14 cellular contexts compared by ENCODE assay signal in genomic region chr6:119830494-119831295, GRCh38.
DNase-seq lines count a peak whose midpoint lies in the region; ATAC-seq and TF ChIP-seq lines count a peak whose summit lies in the region.
"Had no signal": no experiment of that assay in that cellular context is flagged by ENCODE, and none has a peak within 500 bp of the region (broad histone marks: within the 10 kb centered on the region; RNA-seq: fewer than 3 reads in every experiment).

No MANE protein-coding gene starts in this region.

- no peak overlapping the region for H2AFZ ChIP-seq in smooth muscle cell (ENCODE audit: low read depth)

- POLR2A ChIA-PET in RWPE1 (lab: Yijun Ruan, JAX; ENCODE audit: low non-redundant PET) = no interaction called here

- no peak for TF ChIP-seq CTCF in RWPE1 (conservative IDR thresholded peaks at IDR 0.05; ENCODE audit: low read depth)
- no peak for TF ChIP-seq CTCF in smooth muscle cell (IDR thresholded peaks at IDR 0.05; ENCODE audit: borderline replicate concordance, insufficient read depth, poor library complexity, severe bottlenecking)
- TF ChIP-seq CTCF in upper lobe of right lung (IDR thresholded peaks at IDR 0.05) = no peak

- H3K27me3 ChIP-seq in smooth muscle cell (ENCODE audit: low read depth) (no peaks in the 10 kb centered on the region), upper lobe of right lung (no peaks in the 10 kb centered on the region)

- H3K27ac ChIP-seq in RWPE1 = peak overlapping the region; percentile 73
- H3K27ac ChIP-seq in smooth muscle cell (ENCODE audit: low read depth) = peak overlapping the region; percentile 54
- H3K27ac ChIP-seq in upper lobe of right lung = no peak overlapping the region
- H3K27ac ChIP-seq: VCaP had no signal

- H3K9me3 ChIP-seq in smooth muscle cell (replicated peaks; ENCODE audit: low read depth) (no peaks in the 10 kb centered on the region), upper lobe of right lung (no peaks in the 10 kb centered on the region)

- H3K4me1 ChIP-seq in smooth muscle cell (ENCODE audit: low read depth) = no peaks in the 10 kb centered on the region
- H3K4me1 ChIP-seq in upper lobe of right lung = no peaks in the 10 kb centered on the region

- intact Hi-C loops in upper lobe of right lung (cut with DNase I) = no loop called here

- 92% methylated on average over 5 of the region's 5 CpGs for WGBS in smooth muscle cell (ENCODE audit: low lambda C conversion rate)

- H3K9ac ChIP-seq in smooth muscle cell (ENCODE audit: low read depth) = peak overlapping the region; percentile 35

- ATAC-seq in GM21529 (IDR thresholded peaks at IDR 0.05; ENCODE audit: unreplicated experiment) (no peak), upper lobe of right lung (no peak)
- ATAC-seq: activated CD8-positive, alpha-beta T cell treated with anti-CD3 and anti-CD28 coated beads, Interleukin-2, amount 10 ng/mL, durations not matched to agents 7 days and 5 days had no signal

- CTCF ChIA-PET in RWPE1 (lab: Yijun Ruan, JAX) = interaction anchor here (0.6 kb wide), 1 partner anchor 66 kb away, joined by 3 read pairs; no protein-coding TSS in a partner anchor

- H4K20me1 ChIP-seq in smooth muscle cell (ENCODE audit: low read depth) = no peaks in the 10 kb centered on the region

- no peaks in the 10 kb centered on the region for H3F3A ChIP-seq in smooth muscle cell (ENCODE audit: low read depth)

- no peak overlapping the region for H3K4me2 ChIP-seq in smooth muscle cell

- H3K36me3 ChIP-seq in smooth muscle cell (ENCODE audit: low read depth) = no peaks in the 10 kb centered on the region
- no peaks in the 10 kb centered on the region for H3K36me3 ChIP-seq in upper lobe of right lung

- H3K79me2 ChIP-seq in smooth muscle cell (ENCODE audit: low read depth) = no peaks in the 10 kb centered on the region

- no peak overlapping the region for H3K4me3 ChIP-seq in smooth muscle cell
- no peak overlapping the region for H3K4me3 ChIP-seq in upper lobe of right lung

- DNase-seq in HPDE6-E6E7 (ENCODE audit: extremely low spot score) (peak; percentile 40), RWPE1 (ENCODE audit: low spot score) (peak; percentile 50), fibroblast of gingiva (ENCODE audit: low read depth) (peak; percentile 10), smooth muscle cell (lab: John Stamatoyannopoulos, UW; ENCODE audit: unreplicated experiment) (no peak), middle frontal gyrus (ENCODE audit: extremely low spot score, low spot score) (no peak), NCI-H446 treated with DMSO at 0.1 percent for 48 hours (lab: John Stamatoyannopoulos, UW) (no peak), upper lobe of right lung (no peak)
- DNase-seq: activated CD8-positive, alpha-beta T cell treated with anti-CD3 and anti-CD28 coated beads, Interleukin-2, amount 10 ng/mL, durations not matched to agents 7 days and 5 days; activated naive CD8-positive, alpha-beta T cell treated with anti-CD3 and anti-CD28 coated beads, Interleukin-2, amount 10 ng/mL, durations not matched to agents 7 days and 5 days; hypothalamus; left cardiac atrium; stimulated activated CD4-positive, alpha-beta T cell treated with anti-CD3 and anti-CD28 coated beads, Interleukin-4, amount 100 ng/mL, for 1 hour had no signal

Comparison
In these comparisons a context has a peak if more than half of its experiments do, and no peak if none do; other contexts are left out.
1. DNase-seq: peak in HPDE6-E6E7 (single experiment), RWPE1 (single experiment) and fibroblast of gingiva (single experiment); none in smooth muscle cell (single experiment), middle frontal gyrus (single experiment), NCI-H446 treated with DMSO at 0.1 percent for 48 hours (single experiment) and upper lobe of right lung (single experiment).